ENCODE assay signal across 7 cellular contexts in the genomic region with DNA sequence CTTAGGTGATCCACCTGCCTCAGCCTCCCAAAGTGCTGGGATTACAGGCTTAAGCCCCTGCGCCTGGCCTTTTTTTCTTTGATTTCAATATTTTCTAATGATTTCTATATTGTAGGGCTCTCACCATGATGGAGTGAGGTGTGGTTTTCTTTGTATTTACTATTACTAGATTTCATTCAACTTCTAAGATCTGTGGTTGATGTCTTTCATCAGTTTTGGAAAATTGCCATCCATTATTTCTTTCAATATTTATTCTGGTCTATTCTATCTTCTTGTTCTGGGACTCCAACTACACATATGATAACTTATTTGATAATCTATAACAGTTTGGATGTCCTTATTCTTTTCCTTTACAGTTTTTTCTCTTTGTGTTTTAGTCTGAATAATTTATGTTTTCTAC.
"Had no signal": no experiment of that assay in that cellular context is flagged by ENCODE, and none has a peak within 500 bp of the region (broad histone marks: within the 10 kb centered on the region; RNA-seq: fewer than 3 reads in every experiment).

No MANE protein-coding gene starts in this region.

- ATAC-seq: HepG2 had no signal

- DNase-seq: IMR-90, KBM-7, KG1 had no signal

- H3K4me2 ChIP-seq: KMS-11 had no signal

- H3K9ac ChIP-seq: KMS-11 had no signal

- FAIRE-seq: HepG2, HTR-8/SVneo had no signal

- H3K27ac ChIP-seq: HL-60, KMS-11 had no signal
